Comparison of ENCODE assay signal across 16 cellular contexts in genomic region chr15:63974036-63974435, GRCh38.
DNase-seq lines count a peak whose midpoint lies in the region; ATAC-seq and TF ChIP-seq lines count a peak whose summit lies in the region.
"Had no signal": no experiment of that assay in that cellular context is flagged by ENCODE, and none has a peak within 500 bp of the region (broad histone marks: within the 10 kb centered on the region; RNA-seq: fewer than 3 reads in every experiment).

No MANE protein-coding gene starts in this region.

- ATAC-seq in psoas muscle (no peak), HG02763 (IDR thresholded peaks at IDR 0.05; ENCODE audit: unreplicated experiment) (no peak), GM19324 (IDR thresholded peaks at IDR 0.05; ENCODE audit: low FRiP score, unreplicated experiment) (no peak)

- DNase-seq in AG20443 (ENCODE audit: low spot score): peak; percentile 7
- DNase-seq in breast epithelium (ENCODE audit: low spot score in 2 of 2): no peak
- DNase-seq in psoas muscle: no peak
- DNase-seq in occipital lobe (lab: John Stamatoyannopoulos, UW): no peak
- no peak for DNase-seq in activated CD8-positive, alpha-beta memory T cell treated with anti-CD3 and anti-CD28 coated beads for 24 hours
- DNase-seq: AML-193, COR-L47, NCI-H1417 treated with DMSO at 0.1 percent for 48 hours, NCI-H1930, NCI-H2171 treated with DMSO at 0.1 percent for 48 hours, NCI-H748 treated with DMSO at 0.1 percent for 48 hours, RPMI8226, SIG-M5 had no signal

- TF ChIP-seq POLR2A in breast epithelium (IDR thresholded peaks at IDR 0.05): no peak

- H3K36me3 ChIP-seq in HUES48 (ENCODE audit: control insufficient read depth, insufficient read depth, low read length) (no peaks in the 10 kb centered on the region), breast epithelium (no peaks in the 10 kb centered on the region), psoas muscle (ENCODE audit: insufficient read depth in 1 of 2, low read depth in 1 of 2) (peaks cover 0 to 3% of the 10 kb centered on the region in 2 donors)

- intact Hi-C loops in breast epithelium (cut with DNase I; ENCODE audit: low total_unique reads): no loop called here
- intact Hi-C loops in psoas muscle (cut with DNase I): no loop called here

- no peak overlapping the region for H3K9ac ChIP-seq in HUES48 (ENCODE audit: low read depth, low read length)

- TF ChIP-seq CTCF in breast epithelium (IDR thresholded peaks at IDR 0.05) (no peak), psoas muscle (IDR thresholded peaks at IDR 0.05) (no peak)

- H3K27me3 ChIP-seq in HUES48 (ENCODE audit: control insufficient read depth, insufficient read depth, low read length) (no peaks in the 10 kb centered on the region), breast epithelium (no peaks in the 10 kb centered on the region), psoas muscle (ENCODE audit: insufficient read depth in 3 of 3, low read length in 2 of 3) (no peaks in the 10 kb centered on the region)

- peak overlapping the region; percentile 67 for H3K27ac ChIP-seq in HUES48 (ENCODE audit: low read depth, low read length)
- H3K27ac ChIP-seq in breast epithelium: peak overlapping the region; percentile 60 to 70
- H3K27ac ChIP-seq in psoas muscle: peak overlapping the region; percentile 13

- peaks cover 41% of the 10 kb centered on the region for H3K4me1 ChIP-seq in HUES48 (ENCODE audit: control insufficient read depth, insufficient read depth, low read length)
- H3K4me1 ChIP-seq in breast epithelium: peaks cover 0 to 4% of the 10 kb centered on the region in 2 donors
- peaks cover 60% of the 10 kb centered on the region for H3K4me1 ChIP-seq in psoas muscle

- H3K9me3 ChIP-seq in HUES48 (ENCODE audit: control insufficient read depth, insufficient read depth, low read length) (no peaks in the 10 kb centered on the region), breast epithelium (no peaks in the 10 kb centered on the region), psoas muscle (no peaks in the 10 kb centered on the region)

- peak overlapping the region; percentile 6; the same call in 1 of the 2 replicates for H3K4me3 ChIP-seq in HUES48 (ENCODE audit: low read depth, low read length)
- no peak overlapping the region for H3K4me3 ChIP-seq in breast epithelium
- H3K4me3 ChIP-seq in psoas muscle: no peak overlapping the region

Comparison
In these comparisons a context has a peak if more than half of its experiments do, and no peak if none do; other contexts are left out.
1. H3K27ac ChIP-seq: peak in every context shown above with its lines; median percentile 67 in HUES48; 65 in breast epithelium; 13 in psoas muscle.